8 cellular contexts compared by ENCODE assay signal in genomic region chr5:122311888-122312669, GRCh38. TPM values are rescaled to one million over a fixed set of nuclear protein-coding genes. Genes with fewer than 3 reads are reported as not detected.
DNase-seq lines count a peak whose midpoint lies in the region; ATAC-seq and TF ChIP-seq lines count a peak whose summit lies in the region.

Gene SNCAIP, plus strand, starts transcription at chr5:122312237. Its CDS starts 78,898 bp downstream, at chr5:122391135.

- H3K27ac Mint-ChIP-seq in CD8-positive, alpha-beta T cell = no peak within 1 kb of the TSS

- H3K27ac ChIP-seq in mammary epithelial cell (ENCODE audit: insufficient read depth, low read depth, low read length) (no peak within 1 kb of the TSS), skin epidermis (peak within 1 kb of the TSS in 17 of 21 experiments; percentile 6 to 78 (median 60))
- no peak within 1 kb of the TSS for H3K27ac ChIP-seq in CD8-positive, alpha-beta T cell (ENCODE audit: low read depth, low read length)

- H3K36me3 Mint-ChIP-seq in CD8-positive, alpha-beta T cell = no peaks in the 10 kb centered on the region

- peak within 1 kb of the TSS; percentile 86 for H2AFZ ChIP-seq in mammary epithelial cell (ENCODE audit: low read depth, low read length)

- dilution Hi-C loops in mammary epithelial cell (cut with HindIII; ENCODE audit: low sequenced_read_pairs) = no loop called here

- peaks cover 8% of the 10 kb centered on the region for H3K4me1 Mint-ChIP-seq in CD8-positive, alpha-beta T cell (ENCODE audit: low read depth)

- DNase-seq in C1 segment of cervical spinal cord (lab: John Stamatoyannopoulos, UW) (peak in 10 of 14 donors; percentile 10 to 51 (median 43)), NB4 (ENCODE audit: low read depth) (peak; percentile 7), mammary epithelial cell (peak; percentile 21), iris pigment epithelial cell (ENCODE audit: low read depth) (peak; percentile 47), NCI-H2196 (lab: John Stamatoyannopoulos, UW; ENCODE audit: unreplicated experiment) (no peak)
- DNase-seq in CD8-positive, alpha-beta T cell = no peak

- in situ Hi-C loops in mammary epithelial cell (cut with MboI; ENCODE audit: low sequenced_read_pairs in 2 of 2) = no loop called here

- POLR2A ChIA-PET in CD8-positive, alpha-beta T cell (lab: Charles Lee) = no interaction called here

- H3K9me3 Mint-ChIP-seq in CD8-positive, alpha-beta T cell = no peaks in the 10 kb centered on the region

- no peaks in the 10 kb centered on the region for H3K79me2 ChIP-seq in mammary epithelial cell (ENCODE audit: insufficient read depth, low read length)

- H3K4me2 ChIP-seq in mammary epithelial cell (ENCODE audit: insufficient read depth, low read depth, low read length) = peak within 1 kb of the TSS; percentile 99

- H3K9ac ChIP-seq in mammary epithelial cell (ENCODE audit: insufficient read depth, low read length) = no peak within 1 kb of the TSS

- H3K4me3 Mint-ChIP-seq in CD8-positive, alpha-beta T cell = no peak within 1 kb of the TSS

- H3K36me3 ChIP-seq in mammary epithelial cell (ENCODE audit: insufficient read depth, low read length) = no peaks in the 10 kb centered on the region
- no peaks in the 10 kb centered on the region for H3K36me3 ChIP-seq in CD8-positive, alpha-beta T cell (ENCODE audit: insufficient read depth, low read length)

- intact Hi-C loops in mammary epithelial cell (cut with micrococcal nuclease) = no loop called here
- intact Hi-C loops in CD8-positive, alpha-beta T cell (cut with DNase I, micrococcal nuclease) = no loop called here

- no peak for TF ChIP-seq CTCF in NB4 (IDR thresholded peaks at IDR 0.05; ENCODE audit: low read depth, low read length)
- TF ChIP-seq CTCF in mammary epithelial cell (conservative IDR thresholded peaks at IDR 0.05 in 1 of 2, IDR thresholded peaks at IDR 0.05 in 1 of 2; ENCODE audit: extremely low read depth in 1 of 2, insufficient read depth in 1 of 2, low read depth in 1 of 2, low read length in 2 of 2) = no peak
- TF ChIP-seq CTCF in CD8-positive, alpha-beta T cell (IDR thresholded peaks at IDR 0.05) = no peak

- no peaks in the 10 kb centered on the region for H3K9me3 ChIP-seq in mammary epithelial cell (replicated peaks; ENCODE audit: insufficient read depth, low read length)
- no peaks in the 10 kb centered on the region for H3K9me3 ChIP-seq in CD8-positive, alpha-beta T cell (ENCODE audit: low read length)

- peaks cover 1% of the 10 kb centered on the region for H3K27me3 ChIP-seq in mammary epithelial cell (ENCODE audit: insufficient read depth, low read length)
- peaks cover 2% of the 10 kb centered on the region for H3K27me3 ChIP-seq in CD8-positive, alpha-beta T cell (ENCODE audit: insufficient read depth, low read length)

- 0% methylated on average over 18 of the region's 91 CpGs for WGBS in mammary epithelial cell (ENCODE audit: low coverage, missing lambda C conversion rate)

- peak; percentile 60 for ATAC-seq in GM19463 (IDR thresholded peaks at IDR 0.05; ENCODE audit: unreplicated experiment)
- ATAC-seq in CD8-positive, alpha-beta T cell = no peak

- peaks cover 3% of the 10 kb centered on the region for H3K4me1 ChIP-seq in mammary epithelial cell (ENCODE audit: insufficient read depth, low read length)
- H3K4me1 ChIP-seq in CD8-positive, alpha-beta T cell (ENCODE audit: insufficient read depth, low read length) = no peaks in the 10 kb centered on the region

- H3K4me3 ChIP-seq in NB4 (ENCODE audit: low read depth, low read length) (no peak within 1 kb of the TSS), mammary epithelial cell (replicated peaks in 1 of 3; ENCODE audit: insufficient read depth in 1 of 3, low read depth in 2 of 3, low read length in 3 of 3) (peak within 1 kb of the TSS; percentile 46 to 57 (median 50)), skin epidermis (peak within 1 kb of the TSS; percentile 38 to 67 (median 43))
- no peak within 1 kb of the TSS for H3K4me3 ChIP-seq in CD8-positive, alpha-beta T cell (ENCODE audit: low read depth, low read length)

- no peaks in the 10 kb centered on the region for H4K20me1 ChIP-seq in mammary epithelial cell (ENCODE audit: insufficient read depth, low read length)

- TF ChIP-seq POLR2A in NB4 (IDR thresholded peaks at IDR 0.05; ENCODE audit: extremely low read depth, insufficient read length) = no peak

- CTCF ChIA-PET in mammary epithelial cell (lab: Charles Lee; ENCODE audit: low non-redundant PET) = no interaction called here
- CTCF ChIA-PET in CD8-positive, alpha-beta T cell (lab: Charles Lee) = no interaction called here

- peaks cover 46% of the 10 kb centered on the region for H3K27me3 Mint-ChIP-seq in CD8-positive, alpha-beta T cell (ENCODE audit: low read depth)

- BruUV-seq in mammary epithelial cell (replicated peaks; lab: Mats Ljungman, UMichigan) = no TSS peak

RNA-seq across cellular contexts. Expression of gene SNCAIP, which starts in this region (rescaled TPM):
- under 1 TPM in 1 of 2 donors, not detected in 1; under 0.01 TPM for total RNA-seq in mammary epithelial cell
- polyA plus RNA-seq in mammary epithelial cell = not detected
- polyA minus RNA-seq in mammary epithelial cell = not detected
- total RNA-seq in CD8-positive, alpha-beta T cell = not detected

Comparison
In these comparisons a context has a peak if more than half of its experiments do, and no peak if none do; other contexts are left out.
1. Peak in DNase-seq, H3K4me3 ChIP-seq and H3K4me2 ChIP-seq in mammary epithelial cell; RNA of the gene not detected or under 1 TPM.
2. DNase-seq: peak in C1 segment of cervical spinal cord (10 of 14), NB4 (single experiment) and iris pigment epithelial cell (single experiment); none in NCI-H2196 (single experiment) and CD8-positive, alpha-beta T cell (0 of 7).
3. H3K4me3 ChIP-seq: peak in skin epidermis (7 of 7); none in NB4 (single experiment) and CD8-positive, alpha-beta T cell (single experiment).
4. H3K27ac ChIP-seq: peak in skin epidermis (17 of 21); none in mammary epithelial cell (single experiment) and CD8-positive, alpha-beta T cell (single experiment).